Comparison of ENCODE assay signal across 9 cellular contexts in genomic region chr2:230738391-230738811, GRCh38. TPM values are rescaled to one million over a fixed set of nuclear protein-coding genes. Genes with fewer than 3 reads are reported as not detected.
A peak's percentile ranks its signal among the peaks of the same experiment; 100 is the strongest.
DNase-seq lines count a peak whose midpoint lies in the region; FAIRE-seq and TF ChIP-seq lines count a peak whose summit lies in the region.
"Had no signal": no experiment of that assay in that cellular context is flagged by ENCODE, and none has a peak within 500 bp of the region (broad histone marks: within the 10 kb centered on the region; RNA-seq: fewer than 3 reads in every experiment).

No MANE protein-coding gene starts in this region.

- H3K27me3 Mint-ChIP-seq in Caco-2 (ENCODE audit: insufficient read depth, unreplicated experiment) = no peaks in the 10 kb centered on the region

- POLR2A ChIA-PET in Caco-2 (lab: Charles Lee) = no interaction called here

- TF ChIP-seq CTCF in Caco-2 (IDR thresholded peaks at IDR 0.05; ENCODE audit: insufficient read depth in 1 of 2, low read depth in 1 of 2, low read length in 1 of 2, severe bottlenecking in 1 of 2, unreplicated experiment in 1 of 2) (no peak), NB4 (IDR thresholded peaks at IDR 0.05; ENCODE audit: low read depth, low read length) (no peak), neutrophil (IDR thresholded peaks at IDR 0.05) (no peak)

- H3K4me1 Mint-ChIP-seq in Caco-2 (ENCODE audit: low read depth, unreplicated experiment) = peaks cover 16% of the 10 kb centered on the region

- FAIRE-seq in H54 (lab: Jason Lieb, UNC) = no peak

- peaks cover 50% of the 10 kb centered on the region for H3K4me1 ChIP-seq in Caco-2
- peaks cover 59 to 61% of the 10 kb centered on the region in 2 experiments for H3K4me1 ChIP-seq in neutrophil (ENCODE audit: control insufficient read depth in 1 of 2, insufficient read depth in 1 of 2, low read depth in 1 of 2, low read length in 1 of 2)

- CTCF ChIA-PET in Caco-2 (lab: Charles Lee) = no interaction called here

- DNase-seq in Caco-2 = no peak
- DNase-seq in NB4 (ENCODE audit: low read depth) = peak; percentile 44
- DNase-seq in cerebellar cortex (ENCODE audit: low spot score) = peak; percentile 40
- DNase-seq in H54 (ENCODE audit: insufficient read length, low spot score) = no peak
- no peak for DNase-seq in stimulated activated naive CD4-positive, alpha-beta T cell treated with Interleukin-2 at 50 U/mL for 16 hours (lab: John Stamatoyannopoulos, UW)
- DNase-seq in caudate nucleus (lab: John Stamatoyannopoulos, UW) = no peak
- DNase-seq in stimulated activated CD4-positive, alpha-beta T cell treated with anti-CD3 and anti-CD28 coated beads, Interleukin-4, amount 100 ng/mL, for 4 hours = no peak
- DNase-seq: activated CD4-positive, alpha-beta T cell treated with anti-CD3 and anti-CD28 coated beads for 48 hours had no signal

- H3K4me3 Mint-ChIP-seq in Caco-2 (ENCODE audit: unreplicated experiment) = peak overlapping the region; percentile 57

- H3K27me3 ChIP-seq in Caco-2 (replicated peaks; ENCODE audit: control insufficient read depth, insufficient read depth, low read length) (no peaks in the 10 kb centered on the region), neutrophil (no peaks in the 10 kb centered on the region)

- H3K4me3 ChIP-seq in Caco-2 (ENCODE audit: low read depth, low read length) (peak overlapping the region; percentile 3; the same call in 1 of the 2 replicates), NB4 (ENCODE audit: low read depth, low read length) (no peak overlapping the region), neutrophil (ENCODE audit: low read depth in 1 of 2, low read length in 1 of 2) (no peak overlapping the region)

- TF ChIP-seq POLR2A in NB4 (IDR thresholded peaks at IDR 0.05; ENCODE audit: extremely low read depth, insufficient read length) (no peak), H54 (IDR thresholded peaks at IDR 0.05; ENCODE audit: low read depth, low read length) (no peak)

- BruUV-seq in Caco-2 (replicated peaks; lab: Mats Ljungman, UMichigan) = no TSS peak

- H3K27ac ChIP-seq in neutrophil (peak overlapping the region; percentile 71), caudate nucleus (ENCODE audit: low read depth, low read length) (no peak overlapping the region)

- H3K27ac Mint-ChIP-seq in Caco-2 (ENCODE audit: unreplicated experiment) = peak overlapping the region; percentile 36

- no peaks in the 10 kb centered on the region for H3K9me3 Mint-ChIP-seq in Caco-2 (ENCODE audit: unreplicated experiment)

- H3K9me3 ChIP-seq in Caco-2 (no peaks in the 10 kb centered on the region), neutrophil (no peaks in the 10 kb centered on the region)

- intact Hi-C loops in Caco-2 (cut with micrococcal nuclease; ENCODE audit: unreplicated experiment) = loop anchor here (2.0 kb wide), 1 partner anchor 60 kb away; no protein-coding TSS in a partner anchor

- peaks cover 6% of the 10 kb centered on the region for H3K36me3 Mint-ChIP-seq in Caco-2 (ENCODE audit: insufficient read depth, unreplicated experiment)

- H3K36me3 ChIP-seq in Caco-2 (ENCODE audit: control insufficient read depth, insufficient read depth, low read length) (no peaks in the 10 kb centered on the region), neutrophil (peaks cover 22% of the 10 kb centered on the region)

RNA-seq across cellular contexts. Expression of gene CAB39, which starts 25.8 kb away (rescaled TPM):
- total RNA-seq in Caco-2 (2022) = 33.2 and 40.4 TPM in 2 replicates

Comparison
In these comparisons a context has a peak if more than half of its experiments do, and no peak if none do; other contexts are left out.
1. DNase-seq: peak in NB4 (single experiment) and cerebellar cortex (single experiment); none in Caco-2 (0 of 2), H54 (single experiment), stimulated activated naive CD4-positive, alpha-beta T cell treated with Interleukin-2 at 50 U/mL for 16 hours (single experiment), caudate nucleus (0 of 61) and stimulated activated CD4-positive, alpha-beta T cell treated with anti-CD3 and anti-CD28 coated beads, Interleukin-4, amount 100 ng/mL, for 4 hours (0 of 2).